ENCODE assay signal across 9 cellular contexts in the genomic region with DNA sequence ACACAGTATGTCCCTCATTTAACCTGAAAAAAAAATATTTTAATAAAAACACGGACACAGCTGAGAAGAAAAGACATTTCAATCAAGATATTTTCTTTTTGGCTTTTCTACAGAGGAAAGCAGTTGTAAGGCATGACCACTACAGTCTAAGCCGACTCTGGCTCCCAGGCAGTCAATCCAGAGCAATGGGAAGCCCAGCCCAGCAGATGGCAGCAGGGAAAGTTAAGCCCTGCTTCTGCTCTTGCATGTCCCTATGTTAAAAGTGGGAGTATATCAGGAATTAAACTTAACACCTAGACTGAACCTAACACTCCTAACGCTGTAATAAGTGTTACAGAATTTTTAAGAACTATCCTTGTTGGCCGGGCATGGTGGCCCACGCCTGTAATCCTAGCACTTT. TPM values are rescaled to one million over a fixed set of nuclear protein-coding genes. Genes with fewer than 3 reads are reported as not detected.
DNase-seq lines count a peak whose midpoint lies in the region; ATAC-seq and TF ChIP-seq lines count a peak whose summit lies in the region.
"Had no signal": no experiment of that assay in that cellular context is flagged by ENCODE, and none has a peak within 500 bp of the region (broad histone marks: within the 10 kb centered on the region; RNA-seq: fewer than 3 reads in every experiment).

No MANE protein-coding gene starts in this region.

- DNase-seq in heart left ventricle (peak in 1 of 5 donors; percentile 44), Right ventricle myocardium inferior (ENCODE audit: missing footprints) (no peak), SK-MEL-5 (ENCODE audit: low read depth, low spot score) (peak; percentile 64), left ventricle myocardium inferior (peak; percentile 16), aorta (peak in 1 of 2 donors; percentile 44), activated T-cell treated with anti-CD3 and anti-CD28 coated beads for 4 hours (no peak)
- DNase-seq: effector CD4-positive, alpha-beta T cell had no signal

- H3K27ac ChIP-seq in heart left ventricle (no peak overlapping the region), left ventricle myocardium inferior (replicated peaks) (no peak overlapping the region), aorta (ENCODE audit: low read depth in 1 of 2, low read length in 2 of 2) (peak overlapping the region in 1 of 2 donors; percentile 18)

- ATAC-seq in heart left ventricle = peak; percentile 50 to 73 (median 70)
- ATAC-seq in Right ventricle myocardium inferior = no peak
- ATAC-seq in aorta (ENCODE audit: low FRiP score) = peak; percentile 59
- ATAC-seq in GM18498 (IDR thresholded peaks at IDR 0.05; ENCODE audit: unreplicated experiment) = no peak
- ATAC-seq in GM21360 (IDR thresholded peaks at IDR 0.05; ENCODE audit: unreplicated experiment) = no peak

- H3K36me3 ChIP-seq in heart left ventricle = peaks cover 0 to 99% (median 87%) of the 10 kb centered on the region in 9 donors
- H3K36me3 ChIP-seq in left ventricle myocardium inferior = peaks cover 95% of the 10 kb centered on the region
- peaks cover 6 to 7% of the 10 kb centered on the region in 2 donors for H3K36me3 ChIP-seq in aorta (ENCODE audit: control insufficient read depth in 1 of 2, insufficient read depth in 2 of 2, low read length in 1 of 2)

- H3K9me3 ChIP-seq in heart left ventricle = no peaks in the 10 kb centered on the region
- H3K9me3 ChIP-seq in left ventricle myocardium inferior (replicated peaks) = no peaks in the 10 kb centered on the region
- no peaks in the 10 kb centered on the region for H3K9me3 ChIP-seq in aorta (ENCODE audit: control insufficient read depth, low read length)

- H3K27me3 ChIP-seq in heart left ventricle = no peaks in the 10 kb centered on the region
- H3K27me3 ChIP-seq in left ventricle myocardium inferior (ENCODE audit: low read depth) = no peaks in the 10 kb centered on the region
- no peaks in the 10 kb centered on the region for H3K27me3 ChIP-seq in aorta (ENCODE audit: control insufficient read depth in 1 of 2, insufficient read depth in 2 of 2, low read length in 1 of 2)

- peak; percentile 22 to 59 (median 40) for TF ChIP-seq CTCF in heart left ventricle (IDR thresholded peaks at IDR 0.05)
- peak; percentile 56 for TF ChIP-seq CTCF in left ventricle myocardium inferior (IDR thresholded peaks at IDR 0.05; ENCODE audit: borderline replicate concordance)

- 73 to 78% (median 76%) methylated on average over 5 of the region's 5 CpGs for WGBS in heart left ventricle, 4 donors
- 53 to 56% methylated on average over 5 of the region's 5 CpGs for WGBS in aorta, 2 donors

- no peak for TF ChIP-seq POLR2A in heart left ventricle (IDR thresholded peaks at IDR 0.05)

- H3K4me1 ChIP-seq in heart left ventricle (peaks cover 0 to 16% (median 3%) of the 10 kb centered on the region in 12 donors), left ventricle myocardium inferior (peaks cover 11% of the 10 kb centered on the region), aorta (ENCODE audit: control insufficient read depth in 1 of 2, insufficient read depth in 2 of 2, low read length in 2 of 2) (no peaks in the 10 kb centered on the region)

- intact Hi-C loops in heart left ventricle (cut with DNase I) = no loop called here
- intact Hi-C loops in Right ventricle myocardium inferior (cut with DNase I) = no loop called here
- intact Hi-C loops in left ventricle myocardium inferior (cut with micrococcal nuclease) = no loop called here
- intact Hi-C loops in aorta (cut with DNase I) = no loop called here

- H3K4me3 ChIP-seq in heart left ventricle (no peak overlapping the region), left ventricle myocardium inferior (no peak overlapping the region), aorta (ENCODE audit: low read length in 2 of 2) (no peak overlapping the region)

- in situ Hi-C loops in SK-MEL-5 (cut with HindIII; ENCODE audit: low pct_unique_long_range_greater_than_20kb, low sequenced_read_pairs) = no loop called here

RNA-seq across cellular contexts. Expression of gene HAL, which starts 19.5 kb away (rescaled TPM):
- total RNA-seq in heart left ventricle = under 1 TPM in 4 of 9 donors, not detected in 5; 0.10 to 0.79 (median 0.31) TPM
- polyA plus RNA-seq in heart left ventricle = under 1 TPM; 0.04 to 0.07 TPM
- total RNA-seq in Right ventricle myocardium inferior = 0.68 TPM
- total RNA-seq in SK-MEL-5 (2014; rRNA removed; shearing (Covaris generic)) = not detected in 2 replicates
- polyA plus RNA-seq in SK-MEL-5 (2015; cell fraction: cytosol; rRNA removed) = not detected in 2 replicates
- polyA plus RNA-seq in SK-MEL-5 (2015; cell fraction: nucleus; rRNA removed) = 0.46 and 1.6 TPM in 2 replicates
- not detected for total RNA-seq in left ventricle myocardium inferior
- total RNA-seq in aorta = 1 to 10 TPM in 1 of 2 donors, under 1 TPM in 1; 0.39 to 1.4 TPM
- polyA plus RNA-seq in aorta = under 1 TPM in 1 of 2 donors, not detected in 1; 0.63 TPM

RNA-seq across cellular contexts. Expression of gene LTA4H, which starts 19.7 kb away (rescaled TPM):
- total RNA-seq in heart left ventricle (10 to 100 TPM; 32.8 to 72.0 (median 42.6) TPM), Right ventricle myocardium inferior (35.6 TPM), left ventricle myocardium inferior (35.4 TPM), aorta (10 to 100 TPM; 45.5 to 66.8 TPM)
- polyA plus RNA-seq in heart left ventricle (10 to 100 TPM; 23.3 to 31.3 TPM), aorta (10 to 100 TPM; 52.1 to 56.8 TPM)
- total RNA-seq in SK-MEL-5 (2014; rRNA removed; shearing (Covaris generic)) = 85.2 and 88.4 TPM in 2 replicates
- 56.4 and 62.5 TPM in 2 replicates for polyA plus RNA-seq in SK-MEL-5 (2015; cell fraction: cytosol; rRNA removed)
- 110 and 112 TPM in 2 replicates for polyA plus RNA-seq in SK-MEL-5 (2015; cell fraction: nucleus; rRNA removed)

Comparison
In these comparisons a context has a peak if more than half of its experiments do, and no peak if none do; other contexts are left out.
1. ATAC-seq: peak in heart left ventricle (4 of 4) and aorta (single experiment); none in Right ventricle myocardium inferior (single experiment), GM18498 (single experiment) and GM21360 (single experiment).
2. DNase-seq: peak in SK-MEL-5 (single experiment) and left ventricle myocardium inferior (single experiment); none in Right ventricle myocardium inferior (single experiment) and activated T-cell treated with anti-CD3 and anti-CD28 coated beads for 4 hours (single experiment).